Comparison of ENCODE assay signal across 1 cellular context in genomic region chr1:172654535-172654934, GRCh38.
TF ChIP-seq lines count a peak whose summit lies in the region.

No MANE protein-coding gene starts in this region.

TF ChIP-seq in K562, 482 proteins besides CTCF, POLR2A, EP300 and RAD21 (continued from another document and continues in another):
- TF ChIP-seq ELK1 (CRISPR knock-in tag; IDR thresholded peaks at IDR 0.05) (no peak), NFYB (IDR thresholded peaks at IDR 0.05; ENCODE audit: extremely low read depth, insufficient read length) (no peak), RBM39 (optimal IDR thresholded peaks at IDR 0.05; ENCODE audit: low read depth, low read length) (no peak), C11orf30 (IDR thresholded peaks at IDR 0.05; ENCODE audit: low read depth) (peak; percentile 66; the same call in 1 of the 2 replicates), PYGO2 (tag; IDR thresholded peaks at IDR 0.05) (no peak), GTF2F1 (IDR thresholded peaks at IDR 0.05; ENCODE audit: low read depth, low read length) (no peak), MIER1 (IDR thresholded peaks at IDR 0.05; ENCODE audit: low read depth) (no peak), SRSF9 (IDR thresholded peaks at IDR 0.05; ENCODE audit: borderline replicate concordance, low read depth, low read length) (no peak), JUND (IDR thresholded peaks at IDR 0.05; ENCODE audit: borderline replicate concordance, low read depth, low read length) (peak; percentile 40; the same call in 1 of the 2 replicates), JUND (tag; IDR thresholded peaks at IDR 0.05; ENCODE audit: borderline replicate concordance, low read depth, low read length) (no peak; the same call in 2 of the 3 replicates), ASH1L (IDR thresholded peaks at IDR 0.05; ENCODE audit: borderline replicate concordance, low read depth, partially characterized antibody) (no peak), MAFK (IDR thresholded peaks at IDR 0.05; ENCODE audit: low read length) (peak; percentile 61; the same call in 1 of the 2 replicates), NFIX (CRISPR knock-in tag; IDR thresholded peaks at IDR 0.05; ENCODE audit: low read depth) (no peak), BACH1 (tag; IDR thresholded peaks at IDR 0.05) (peak; percentile 96), ZNF785 (CRISPR knock-in tag; IDR thresholded peaks at IDR 0.05) (no peak), ZNF561 (CRISPR knock-in tag; conservative IDR thresholded peaks at IDR 0.05) (no peak), HMGN3 (IDR thresholded peaks at IDR 0.05; ENCODE audit: borderline replicate concordance, extremely low read depth, insufficient read length, low read depth, low read length) (no peak), ZBTB11 (CRISPR knock-in tag; IDR thresholded peaks at IDR 0.05) (no peak), THRA (IDR thresholded peaks at IDR 0.05) (no peak), MAFG (tag; conservative IDR thresholded peaks at IDR 0.05) (peak; percentile 80), ZNF316 (IDR thresholded peaks at IDR 0.05) (peak; percentile 65), MEIS2 (IDR thresholded peaks at IDR 0.05; ENCODE audit: partially characterized antibody) (no peak), ZNF197 (CRISPR knock-in tag; IDR thresholded peaks at IDR 0.05; ENCODE audit: low read depth) (no peak), RNF2 (IDR thresholded peaks at IDR 0.05) (no peak), ZSCAN29 (IDR thresholded peaks at IDR 0.05) (no peak), ESRRA (IDR thresholded peaks at IDR 0.05; ENCODE audit: borderline replicate concordance, low read depth) (0 out of 2 replicates have a peak, but pooled peaks have one; percentile 29), NR2C2 (CRISPR knock-in tag; IDR thresholded peaks at IDR 0.05) (no peak), NR2C2 (tag; IDR thresholded peaks at IDR 0.05) (no peak), NFE2L1 (tag; IDR thresholded peaks at IDR 0.05; ENCODE audit: borderline replicate concordance, low read depth) (peak; percentile 47; the same call in 1 of the 2 replicates), ZNF140 (CRISPR knock-in tag; IDR thresholded peaks at IDR 0.05) (no peak), SMAD4 (CRISPR knock-in tag; conservative IDR thresholded peaks at IDR 0.05) (no peak), OTX1 (CRISPR knock-in tag; IDR thresholded peaks at IDR 0.05) (no peak), FOSL1 (tag; conservative IDR thresholded peaks at IDR 0.05) (peak; percentile 60), ZNF583 (CRISPR knock-in tag; IDR thresholded peaks at IDR 0.05) (no peak), HNRNPH1 (optimal IDR thresholded peaks at IDR 0.05; ENCODE audit: low read depth, low read length) (no peak), ETV6 (IDR thresholded peaks at IDR 0.05; ENCODE audit: borderline replicate concordance in 1 of 2, low read depth in 2 of 2, low read length in 1 of 2) (no peak), ETV6 (CRISPR knock-in tag; IDR thresholded peaks at IDR 0.05; ENCODE audit: borderline replicate concordance) (no peak)
- TF ChIP-seq, protein P1, sequence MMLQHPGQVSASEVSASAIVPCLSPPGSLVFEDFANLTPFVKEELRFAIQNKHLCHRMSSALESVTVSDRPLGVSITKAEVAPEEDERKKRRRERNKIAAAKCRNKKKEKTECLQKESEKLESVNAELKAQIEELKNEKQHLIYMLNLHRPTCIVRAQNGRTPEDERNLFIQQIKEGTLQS (IDR thresholded peaks at IDR 0.05), result 0 out of 2 replicates have a peak, but pooled peaks have one; percentile 10
- TF ChIP-seq, protein P1 (CRISPR knock-in tag; conservative IDR thresholded peaks at IDR 0.05), result no peak
- TF ChIP-seq, protein P2, sequence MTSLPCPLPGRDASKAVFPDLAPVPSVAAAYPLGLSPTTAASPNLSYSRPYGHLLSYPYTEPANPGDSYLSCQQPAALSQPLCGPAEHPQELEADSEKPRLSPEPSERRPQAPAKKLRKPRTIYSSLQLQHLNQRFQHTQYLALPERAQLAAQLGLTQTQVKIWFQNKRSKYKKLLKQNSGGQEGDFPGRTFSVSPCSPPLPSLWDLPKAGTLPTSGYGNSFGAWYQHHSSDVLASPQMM (CRISPR knock-in tag; IDR thresholded peaks at IDR 0.05), result no peak
- TF ChIP-seq, protein P3, sequence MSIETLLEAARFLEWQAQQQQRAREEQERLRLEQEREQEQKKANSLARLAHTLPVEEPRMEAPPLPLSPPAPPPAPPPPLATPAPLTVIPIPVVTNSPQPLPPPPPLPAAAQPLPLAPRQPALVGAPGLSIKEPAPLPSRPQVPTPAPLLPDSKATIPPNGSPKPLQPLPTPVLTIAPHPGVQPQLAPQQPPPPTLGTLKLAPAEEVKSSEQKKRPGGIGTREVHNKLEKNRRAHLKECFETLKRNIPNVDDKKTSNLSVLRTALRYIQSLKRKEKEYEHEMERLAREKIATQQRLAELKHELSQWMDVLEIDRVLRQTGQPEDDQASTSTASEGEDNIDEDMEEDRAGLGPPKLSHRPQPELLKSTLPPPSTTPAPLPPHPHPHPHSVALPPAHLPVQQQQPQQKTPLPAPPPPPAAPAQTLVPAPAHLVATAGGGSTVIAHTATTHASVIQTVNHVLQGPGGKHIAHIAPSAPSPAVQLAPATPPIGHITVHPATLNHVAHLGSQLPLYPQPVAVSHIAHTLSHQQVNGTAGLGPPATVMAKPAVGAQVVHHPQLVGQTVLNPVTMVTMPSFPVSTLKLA (conservative IDR thresholded peaks at IDR 0.05), result no peak
- TF ChIP-seq, protein P4, sequence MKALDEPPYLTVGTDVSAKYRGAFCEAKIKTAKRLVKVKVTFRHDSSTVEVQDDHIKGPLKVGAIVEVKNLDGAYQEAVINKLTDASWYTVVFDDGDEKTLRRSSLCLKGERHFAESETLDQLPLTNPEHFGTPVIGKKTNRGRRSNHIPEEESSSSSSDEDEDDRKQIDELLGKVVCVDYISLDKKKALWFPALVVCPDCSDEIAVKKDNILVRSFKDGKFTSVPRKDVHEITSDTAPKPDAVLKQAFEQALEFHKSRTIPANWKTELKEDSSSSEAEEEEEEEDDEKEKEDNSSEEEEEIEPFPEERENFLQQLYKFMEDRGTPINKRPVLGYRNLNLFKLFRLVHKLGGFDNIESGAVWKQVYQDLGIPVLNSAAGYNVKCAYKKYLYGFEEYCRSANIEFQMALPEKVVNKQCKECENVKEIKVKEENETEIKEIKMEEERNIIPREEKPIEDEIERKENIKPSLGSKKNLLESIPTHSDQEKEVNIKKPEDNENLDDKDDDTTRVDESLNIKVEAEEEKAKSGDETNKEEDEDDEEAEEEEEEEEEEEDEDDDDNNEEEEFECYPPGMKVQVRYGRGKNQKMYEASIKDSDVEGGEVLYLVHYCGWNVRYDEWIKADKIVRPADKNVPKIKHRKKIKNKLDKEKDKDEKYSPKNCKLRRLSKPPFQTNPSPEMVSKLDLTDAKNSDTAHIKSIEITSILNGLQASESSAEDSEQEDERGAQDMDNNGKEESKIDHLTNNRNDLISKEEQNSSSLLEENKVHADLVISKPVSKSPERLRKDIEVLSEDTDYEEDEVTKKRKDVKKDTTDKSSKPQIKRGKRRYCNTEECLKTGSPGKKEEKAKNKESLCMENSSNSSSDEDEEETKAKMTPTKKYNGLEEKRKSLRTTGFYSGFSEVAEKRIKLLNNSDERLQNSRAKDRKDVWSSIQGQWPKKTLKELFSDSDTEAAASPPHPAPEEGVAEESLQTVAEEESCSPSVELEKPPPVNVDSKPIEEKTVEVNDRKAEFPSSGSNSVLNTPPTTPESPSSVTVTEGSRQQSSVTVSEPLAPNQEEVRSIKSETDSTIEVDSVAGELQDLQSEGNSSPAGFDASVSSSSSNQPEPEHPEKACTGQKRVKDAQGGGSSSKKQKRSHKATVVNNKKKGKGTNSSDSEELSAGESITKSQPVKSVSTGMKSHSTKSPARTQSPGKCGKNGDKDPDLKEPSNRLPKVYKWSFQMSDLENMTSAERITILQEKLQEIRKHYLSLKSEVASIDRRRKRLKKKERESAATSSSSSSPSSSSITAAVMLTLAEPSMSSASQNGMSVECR (CRISPR knock-in tag; IDR thresholded peaks at IDR 0.05), result no peak
- TF ChIP-seq, protein P5, sequence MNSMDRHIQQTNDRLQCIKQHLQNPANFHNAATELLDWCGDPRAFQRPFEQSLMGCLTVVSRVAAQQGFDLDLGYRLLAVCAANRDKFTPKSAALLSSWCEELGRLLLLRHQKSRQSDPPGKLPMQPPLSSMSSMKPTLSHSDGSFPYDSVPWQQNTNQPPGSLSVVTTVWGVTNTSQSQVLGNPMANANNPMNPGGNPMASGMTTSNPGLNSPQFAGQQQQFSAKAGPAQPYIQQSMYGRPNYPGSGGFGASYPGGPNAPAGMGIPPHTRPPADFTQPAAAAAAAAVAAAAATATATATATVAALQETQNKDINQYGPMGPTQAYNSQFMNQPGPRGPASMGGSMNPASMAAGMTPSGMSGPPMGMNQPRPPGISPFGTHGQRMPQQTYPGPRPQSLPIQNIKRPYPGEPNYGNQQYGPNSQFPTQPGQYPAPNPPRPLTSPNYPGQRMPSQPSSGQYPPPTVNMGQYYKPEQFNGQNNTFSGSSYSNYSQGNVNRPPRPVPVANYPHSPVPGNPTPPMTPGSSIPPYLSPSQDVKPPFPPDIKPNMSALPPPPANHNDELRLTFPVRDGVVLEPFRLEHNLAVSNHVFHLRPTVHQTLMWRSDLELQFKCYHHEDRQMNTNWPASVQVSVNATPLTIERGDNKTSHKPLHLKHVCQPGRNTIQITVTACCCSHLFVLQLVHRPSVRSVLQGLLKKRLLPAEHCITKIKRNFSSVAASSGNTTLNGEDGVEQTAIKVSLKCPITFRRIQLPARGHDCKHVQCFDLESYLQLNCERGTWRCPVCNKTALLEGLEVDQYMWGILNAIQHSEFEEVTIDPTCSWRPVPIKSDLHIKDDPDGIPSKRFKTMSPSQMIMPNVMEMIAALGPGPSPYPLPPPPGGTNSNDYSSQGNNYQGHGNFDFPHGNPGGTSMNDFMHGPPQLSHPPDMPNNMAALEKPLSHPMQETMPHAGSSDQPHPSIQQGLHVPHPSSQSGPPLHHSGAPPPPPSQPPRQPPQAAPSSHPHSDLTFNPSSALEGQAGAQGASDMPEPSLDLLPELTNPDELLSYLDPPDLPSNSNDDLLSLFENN (IDR thresholded peaks at IDR 0.05; ENCODE audit: low read depth in 2 of 2, low read length in 2 of 2), result no peak
- TF ChIP-seq, protein P6, sequence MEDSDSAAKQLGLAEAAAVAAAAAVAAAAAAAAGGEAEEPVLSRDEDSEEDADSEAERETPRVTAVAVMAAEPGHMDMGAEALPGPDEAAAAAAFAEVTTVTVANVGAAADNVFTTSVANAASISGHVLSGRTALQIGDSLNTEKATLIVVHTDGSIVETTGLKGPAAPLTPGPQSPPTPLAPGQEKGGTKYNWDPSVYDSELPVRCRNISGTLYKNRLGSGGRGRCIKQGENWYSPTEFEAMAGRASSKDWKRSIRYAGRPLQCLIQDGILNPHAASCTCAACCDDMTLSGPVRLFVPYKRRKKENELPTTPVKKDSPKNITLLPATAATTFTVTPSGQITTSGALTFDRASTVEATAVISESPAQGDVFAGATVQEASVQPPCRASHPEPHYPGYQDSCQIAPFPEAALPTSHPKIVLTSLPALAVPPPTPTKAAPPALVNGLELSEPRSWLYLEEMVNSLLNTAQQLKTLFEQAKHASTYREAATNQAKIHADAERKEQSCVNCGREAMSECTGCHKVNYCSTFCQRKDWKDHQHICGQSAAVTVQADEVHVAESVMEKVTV (CRISPR knock-in tag; IDR thresholded peaks at IDR 0.05), result no peak
- TF ChIP-seq, protein P7, sequence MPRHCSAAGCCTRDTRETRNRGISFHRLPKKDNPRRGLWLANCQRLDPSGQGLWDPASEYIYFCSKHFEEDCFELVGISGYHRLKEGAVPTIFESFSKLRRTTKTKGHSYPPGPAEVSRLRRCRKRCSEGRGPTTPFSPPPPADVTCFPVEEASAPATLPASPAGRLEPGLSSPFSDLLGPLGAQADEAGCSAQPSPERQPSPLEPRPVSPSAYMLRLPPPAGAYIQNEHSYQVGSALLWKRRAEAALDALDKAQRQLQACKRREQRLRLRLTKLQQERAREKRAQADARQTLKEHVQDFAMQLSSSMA (CRISPR knock-in tag; IDR thresholded peaks at IDR 0.05), result no peak
